ENCODE assay signal across 8 cellular contexts in genomic region chr9:97632406-97632991, GRCh38. TPM values are rescaled to one million over a fixed set of nuclear protein-coding genes. Genes with fewer than 3 reads are reported as not detected.
A peak's percentile ranks its signal among the peaks of the same experiment; 100 is the strongest.
DNase-seq lines count a peak whose midpoint lies in the region; ATAC-seq and TF ChIP-seq lines count a peak whose summit lies in the region.

No MANE protein-coding gene starts in this region.

- H3K27ac Mint-ChIP-seq in T-helper 1 cell treated with Interleukin-12 subunit alpha and Interleukin-12 subunit beta and Interleukin-4 antibody, amounts not matched to agents 30 μg/mL and 1 μg/mL, for 36 hours, result peak overlapping the region; percentile 97
- peak overlapping the region; percentile 87 for H3K27ac Mint-ChIP-seq in stimulated activated memory B cell treated with anti-CD40 and anti-IgM and Interleukin-4, amounts not matched to agents 10 μg/mL and 1 μg/mL and 100 μg/mL, for 72 hours

- intact Hi-C loops in lower leg skin (cut with DNase I; ENCODE audit: low total_unique reads), result no loop called here

- H3K9me3 Mint-ChIP-seq in T-helper 1 cell treated with Interleukin-12 subunit alpha and Interleukin-12 subunit beta and Interleukin-4 antibody, amounts not matched to agents 30 μg/mL and 1 μg/mL, for 36 hours, result no peaks in the 10 kb centered on the region
- H3K9me3 Mint-ChIP-seq in stimulated activated memory B cell treated with anti-CD40 and anti-IgM and Interleukin-4, amounts not matched to agents 10 μg/mL and 1 μg/mL and 100 μg/mL, for 72 hours, result no peaks in the 10 kb centered on the region

- peak overlapping the region; percentile 95 for H3K4me3 Mint-ChIP-seq in T-helper 1 cell treated with Interleukin-12 subunit alpha and Interleukin-12 subunit beta and Interleukin-4 antibody, amounts not matched to agents 30 μg/mL and 1 μg/mL, for 36 hours
- H3K4me3 Mint-ChIP-seq in stimulated activated memory B cell treated with anti-CD40 and anti-IgM and Interleukin-4, amounts not matched to agents 10 μg/mL and 1 μg/mL and 100 μg/mL, for 72 hours, result peak overlapping the region; percentile 89

- no peaks in the 10 kb centered on the region for H3K27me3 Mint-ChIP-seq in T-helper 1 cell treated with Interleukin-12 subunit alpha and Interleukin-12 subunit beta and Interleukin-4 antibody, amounts not matched to agents 30 μg/mL and 1 μg/mL, for 36 hours (ENCODE audit: low read depth)
- H3K27me3 Mint-ChIP-seq in stimulated activated memory B cell treated with anti-CD40 and anti-IgM and Interleukin-4, amounts not matched to agents 10 μg/mL and 1 μg/mL and 100 μg/mL, for 72 hours, result no peaks in the 10 kb centered on the region

- peak; percentile 13 for ATAC-seq in GM21723 (IDR thresholded peaks at IDR 0.05; ENCODE audit: unreplicated experiment)
- peak; percentile 7 for ATAC-seq in stimulated activated memory B cell treated with anti-CD40 and anti-IgM and Interleukin-4, amounts not matched to agents 10 μg/mL and 1 μg/mL and 100 μg/mL, for 72 hours

- TF ChIP-seq POLR2A in lower leg skin (IDR thresholded peaks at IDR 0.05), result no peak

- WGBS in lower leg skin, 2 donors, result 1 to 2% methylated on average over 25 of the region's 25 CpGs

- peak overlapping the region; percentile 99 for H3K27ac ChIP-seq in cingulate gyrus (ENCODE audit: low read depth, low read length)

- H3K4me1 Mint-ChIP-seq in T-helper 1 cell treated with Interleukin-12 subunit alpha and Interleukin-12 subunit beta and Interleukin-4 antibody, amounts not matched to agents 30 μg/mL and 1 μg/mL, for 36 hours (ENCODE audit: low read depth), result peaks cover 30% of the 10 kb centered on the region
- H3K4me1 Mint-ChIP-seq in stimulated activated memory B cell treated with anti-CD40 and anti-IgM and Interleukin-4, amounts not matched to agents 10 μg/mL and 1 μg/mL and 100 μg/mL, for 72 hours, result peaks cover 55% of the 10 kb centered on the region

- no peak for TF ChIP-seq CTCF in lower leg skin (IDR thresholded peaks at IDR 0.05)

- H3K4me3 ChIP-seq in lower leg skin (ENCODE audit: low read depth, poor library complexity, severe bottlenecking), result peak overlapping the region; percentile 93

- peaks cover 12% of the 10 kb centered on the region for H3K36me3 Mint-ChIP-seq in T-helper 1 cell treated with Interleukin-12 subunit alpha and Interleukin-12 subunit beta and Interleukin-4 antibody, amounts not matched to agents 30 μg/mL and 1 μg/mL, for 36 hours (ENCODE audit: low read depth)
- peaks cover 5% of the 10 kb centered on the region for H3K36me3 Mint-ChIP-seq in stimulated activated memory B cell treated with anti-CD40 and anti-IgM and Interleukin-4, amounts not matched to agents 10 μg/mL and 1 μg/mL and 100 μg/mL, for 72 hours

- DNase-seq in Daoy (ENCODE audit: low read depth), result peak; percentile 65
- DNase-seq in Kasumi-1 (lab: John Stamatoyannopoulos, UW), result peak; percentile 60 to 81
- peak in 1 of 2 donors; percentile 91 for DNase-seq in lower leg skin (ENCODE audit: low spot score in 2 of 2)
- no peak for DNase-seq in MV-4-11 (lab: John Stamatoyannopoulos, UW)

RNA-seq across cellular contexts. Expression of gene TSTD2, which starts 0.7 kb away (rescaled TPM):
- 14.4 and 19.0 TPM in 2 replicates for total RNA-seq in Daoy (2014; rRNA removed; shearing (Covaris generic))
- 10 to 100 TPM; 10.1 to 15.4 (median 13.2) TPM for total RNA-seq in lower leg skin

RNA-seq across cellular contexts. Expression of gene NCBP1, which starts 1.1 kb away (rescaled TPM):
- 83.8 and 87.5 TPM in 2 replicates for total RNA-seq in Daoy (2014; rRNA removed; shearing (Covaris generic))
- 10 to 100 TPM in 3 of 4 donors, 1 to 10 TPM in 1; 9.7 to 17.2 (median 11.5) TPM for total RNA-seq in lower leg skin
